ENCODE assay signal across 1 cellular context in genomic region chr14:105481886-105482454, GRCh38.
A peak's percentile ranks its signal among the peaks of the same experiment; 100 is the strongest.
TF ChIP-seq lines count a peak whose summit lies in the region.

No MANE protein-coding gene starts in this region.

TF ChIP-seq in A549, 52 proteins besides CTCF, POLR2A, EP300 and RAD21 (continued from another document):
- TF ChIP-seq MAX (IDR thresholded peaks at IDR 0.05) (peak; percentile 24; the same call in 1 of the 2 replicates), CHD2 (IDR thresholded peaks at IDR 0.05; ENCODE audit: low read length, partially characterized antibody) (no peak), ZFP36 (IDR thresholded peaks at IDR 0.05; ENCODE audit: borderline replicate concordance, partially characterized antibody) (no peak), HDAC2 (IDR thresholded peaks at IDR 0.05) (no peak), RNF2 (IDR thresholded peaks at IDR 0.05; ENCODE audit: borderline replicate concordance, low read depth) (no peak), HOXB13 (CRISPR knock-in tag; IDR thresholded peaks at IDR 0.05; ENCODE audit: low read depth) (peak; percentile 55; the same call in 1 of the 2 replicates), ZNF302 (CRISPR knock-in tag; IDR thresholded peaks at IDR 0.05) (no peak), BCL3 (IDR thresholded peaks at IDR 0.05) (no peak), FOSL2 (IDR thresholded peaks at IDR 0.05) (no peak), FOSL2 (CRISPR knock-in tag; IDR thresholded peaks at IDR 0.05) (peak; percentile 40; the same call in 1 of the 2 replicates), NPAS2 (CRISPR knock-in tag; IDR thresholded peaks at IDR 0.05; ENCODE audit: borderline replicate concordance) (no peak), KDM1A (IDR thresholded peaks at IDR 0.05; ENCODE audit: low read depth) (no peak), RARB (CRISPR knock-in tag; IDR thresholded peaks at IDR 0.05) (no peak), FOXS1 (CRISPR knock-in tag; IDR thresholded peaks at IDR 0.05) (no peak), HMGXB4 (CRISPR knock-in tag; IDR thresholded peaks at IDR 0.05; ENCODE audit: borderline replicate concordance) (no peak), CEBPB (IDR thresholded peaks at IDR 0.05) (no peak)
